8 cellular contexts compared by ENCODE assay signal in the genomic region with DNA sequence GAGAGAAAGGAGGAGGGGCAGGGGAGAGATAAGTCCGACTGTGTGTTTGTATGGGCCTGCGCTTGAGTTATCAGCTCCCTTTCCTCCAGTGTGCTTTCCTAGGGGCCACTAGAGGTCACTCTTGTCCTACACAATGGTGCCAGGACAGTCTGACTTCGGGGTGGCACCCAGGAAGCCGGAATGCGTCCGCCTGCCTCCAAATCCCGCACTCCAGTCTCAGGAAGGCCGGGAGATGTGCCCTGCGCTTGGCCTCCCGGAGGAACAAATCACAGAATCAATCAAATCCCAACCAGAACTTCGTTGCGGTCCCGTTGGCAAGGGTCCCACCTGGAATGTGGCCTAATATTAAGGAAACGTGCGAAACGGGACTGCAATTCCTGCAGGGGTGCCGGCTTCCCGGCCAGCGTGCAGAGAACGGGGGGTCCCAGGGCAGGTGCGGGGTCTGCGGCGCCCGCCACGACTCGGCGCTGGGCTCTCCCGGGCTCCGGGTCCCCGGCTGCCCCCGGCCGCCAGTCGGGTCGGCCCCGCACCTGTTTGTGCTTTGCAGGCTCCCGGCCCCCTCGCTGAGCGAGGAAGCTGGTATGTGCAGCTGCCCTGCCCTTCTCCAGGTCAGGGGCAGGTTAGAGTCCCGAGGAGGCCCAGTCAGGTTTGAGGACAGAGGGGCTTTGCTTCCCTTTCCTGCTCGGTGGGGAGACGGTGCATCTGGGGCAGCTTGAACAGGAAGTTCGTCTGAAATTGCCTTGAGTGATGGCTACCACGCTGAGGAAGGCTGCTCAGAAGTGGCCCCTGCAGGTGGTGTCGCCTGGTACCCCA. TPM values are rescaled to one million over a fixed set of nuclear protein-coding genes. Genes with fewer than 3 reads are reported as not detected.
DNase-seq lines count a peak whose midpoint lies in the region; ATAC-seq, FAIRE-seq and TF ChIP-seq lines count a peak whose summit lies in the region.

No MANE protein-coding gene starts in this region.

- CTCF ChIA-PET in SK-N-SH (lab: Yijun Ruan, JAX) = interaction anchor here (0.6 to 5.2 kb wide), 85 partner anchors 9 to 1603 kb away, joined by 3 to 42 read pairs (median 4); partner anchors contain the start of genes ENTPD7, HPS1 and HPSE2

- H3K4me1 ChIP-seq in HAP-1 = peaks cover 18% of the 10 kb centered on the region
- peaks cover 11% of the 10 kb centered on the region for H3K4me1 ChIP-seq in Loucy (ENCODE audit: insufficient read depth, low read length, poor library complexity, severe bottlenecking)
- no peaks in the 10 kb centered on the region; a peak in 1 of 4 replicates for H3K4me1 ChIP-seq in SK-N-SH (ENCODE audit: control insufficient read depth in 1 of 2, insufficient read depth in 2 of 2, low read depth in 1 of 2, low read length in 1 of 2)
- H3K4me1 ChIP-seq in cardiac muscle cell (ENCODE audit: low read depth) = peaks cover 56% of the 10 kb centered on the region
- no peaks in the 10 kb centered on the region for H3K4me1 ChIP-seq in pancreas
- peaks cover 7% of the 10 kb centered on the region for H3K4me1 ChIP-seq in upper lobe of right lung

- H3K4me3 Mint-ChIP-seq in activated naive CD8-positive, alpha-beta T cell treated with anti-CD3 and anti-CD28 coated beads for 36 hours = peak overlapping the region; percentile 88

- TF ChIP-seq RAD21 in SK-N-SH (IDR thresholded peaks at IDR 0.05; ENCODE audit: low read length) = peak; percentile 95

- no peak for FAIRE-seq in pancreas (lab: Jason Lieb, UNC)

- H3K9ac ChIP-seq in Loucy (ENCODE audit: low read depth, low read length, poor library complexity, severe bottlenecking) = peak overlapping the region; percentile 78
- H3K9ac ChIP-seq in SK-N-SH = no peak overlapping the region

- H3K27me3 Mint-ChIP-seq in activated naive CD8-positive, alpha-beta T cell treated with anti-CD3 and anti-CD28 coated beads for 36 hours = peaks cover 14% of the 10 kb centered on the region

- H3K4me3 ChIP-seq in GM06990 (replicated peaks; ENCODE audit: low read depth, low read length) = peak overlapping the region; percentile 65
- H3K4me3 ChIP-seq in HAP-1 = no peak overlapping the region
- peak overlapping the region; percentile 89 for H3K4me3 ChIP-seq in Loucy (ENCODE audit: low read length, poor library complexity, severe bottlenecking)
- H3K4me3 ChIP-seq in SK-N-SH (ENCODE audit: low read depth in 2 of 2, low read length in 1 of 2) = peak overlapping the region; percentile 56 to 60
- peak overlapping the region; percentile 19 for H3K4me3 ChIP-seq in cardiac muscle cell
- peak overlapping the region; percentile 43 to 71 (median 62) for H3K4me3 ChIP-seq in pancreas
- H3K4me3 ChIP-seq in upper lobe of right lung = peak overlapping the region; percentile 55

- TF ChIP-seq EP300 in SK-N-SH (IDR thresholded peaks at IDR 0.05; ENCODE audit: borderline replicate concordance in 1 of 2, low read depth in 1 of 2, low read length in 1 of 2) = no peak

- H3K27ac ChIP-seq in SK-N-SH (ENCODE audit: low read depth in 2 of 2, low read length in 1 of 2) = no peak overlapping the region
- peak overlapping the region; percentile 69 for H3K27ac ChIP-seq in cardiac muscle cell
- peak overlapping the region in 1 of 4 donors; percentile 21 for H3K27ac ChIP-seq in pancreas
- no peak overlapping the region for H3K27ac ChIP-seq in upper lobe of right lung

- peak overlapping the region; percentile 99 for H2AFZ ChIP-seq in Loucy (ENCODE audit: low read length)
- H2AFZ ChIP-seq in SK-N-SH (ENCODE audit: low read depth) = peak overlapping the region; percentile 76

- DNase-seq in GM06990 (ENCODE audit: extremely low read depth, insufficient read length) (peak; percentile 63), HAP-1 (ENCODE audit: low spot score in 2 of 2) (peak; percentile 81 to 83), SK-N-SH (peak; percentile 88), cardiac muscle cell (ENCODE audit: low read depth in 1 of 2, low spot score in 1 of 2) (peak; percentile 91), pancreas (peak; percentile 71 to 91 (median 78)), upper lobe of right lung (peak; percentile 81)
- peak; percentile 55 for DNase-seq in activated naive CD8-positive, alpha-beta T cell treated with anti-CD3 and anti-CD28 coated beads for 36 hours

- WGBS in SK-N-SH (ENCODE audit: low lambda C conversion rate) = 4% methylated on average over 18 of the region's 44 CpGs
- 1% methylated on average over 44 of the region's 44 CpGs for WGBS in pancreas, 2 donors

- H3K4me2 ChIP-seq in Loucy (ENCODE audit: low read depth, low read length, poor library complexity, severe bottlenecking) = peak overlapping the region; percentile 92
- peak overlapping the region; percentile 79 for H3K4me2 ChIP-seq in SK-N-SH

- H4K20me1 ChIP-seq in Loucy (ENCODE audit: insufficient read depth, low read length, poor library complexity, severe bottlenecking) (no peaks in the 10 kb centered on the region), SK-N-SH (ENCODE audit: insufficient read depth) (no peaks in the 10 kb centered on the region)

- in situ Hi-C loops in HAP-1 (cut with MboI; ENCODE audit: low sequenced_read_pairs) = loop anchor here (5.0 to 25.0 kb wide), 3 partner anchors 195 to 795 kb away; no protein-coding TSS in a partner anchor

- H3F3A ChIP-seq in Loucy (ENCODE audit: low read depth) (no peaks in the 10 kb centered on the region), SK-N-SH (replicated peaks; ENCODE audit: insufficient read depth) (no peaks in the 10 kb centered on the region)

- H3K79me2 ChIP-seq in Loucy (ENCODE audit: insufficient read depth, low read length) (no peaks in the 10 kb centered on the region), SK-N-SH (ENCODE audit: insufficient read depth) (no peaks in the 10 kb centered on the region)

- POLR2A ChIA-PET in SK-N-SH (lab: Yijun Ruan, JAX) = interaction anchor here (0.6 to 1.0 kb wide), 2 partner anchors 105 to 127 kb away, joined by 3 read pairs; no protein-coding TSS in a partner anchor

- TF ChIP-seq CTCF in GM06990 (IDR thresholded peaks at IDR 0.05; ENCODE audit: insufficient read depth, low read length, poor library complexity, severe bottlenecking) = peak; percentile 79
- peak; percentile 82 for TF ChIP-seq CTCF in Loucy (conservative IDR thresholded peaks at IDR 0.05; ENCODE audit: low read length)
- TF ChIP-seq CTCF in SK-N-SH (IDR thresholded peaks at IDR 0.05) = peak; percentile 80
- peak; percentile 75 for TF ChIP-seq CTCF in cardiac muscle cell (IDR thresholded peaks at IDR 0.05; ENCODE audit: low read depth, low read length)
- peak; percentile 63 to 71 (median 70) for TF ChIP-seq CTCF in pancreas (IDR thresholded peaks at IDR 0.05)
- peak; percentile 84 for TF ChIP-seq CTCF in upper lobe of right lung (IDR thresholded peaks at IDR 0.05)

- no peaks in the 10 kb centered on the region for H3K9me3 Mint-ChIP-seq in activated naive CD8-positive, alpha-beta T cell treated with anti-CD3 and anti-CD28 coated beads for 36 hours

- H3K36me3 Mint-ChIP-seq in activated naive CD8-positive, alpha-beta T cell treated with anti-CD3 and anti-CD28 coated beads for 36 hours = no peaks in the 10 kb centered on the region

- ATAC-seq in pancreas (peak; percentile 99 to 100 (median 100)), upper lobe of right lung (peak; percentile 99)

- H3K27me3 ChIP-seq in GM06990 (replicated peaks; ENCODE audit: control insufficient read depth, insufficient read depth, low read length) (no peaks in the 10 kb centered on the region), HAP-1 (ENCODE audit: low read depth) (no peaks in the 10 kb centered on the region; the same call in 1 of the 2 replicates), Loucy (ENCODE audit: insufficient read depth, low read length, poor library complexity, severe bottlenecking) (no peaks in the 10 kb centered on the region), SK-N-SH (ENCODE audit: insufficient read depth) (peaks cover 18% of the 10 kb centered on the region; the same call in 1 of the 2 replicates), cardiac muscle cell (no peaks in the 10 kb centered on the region), pancreas (no peaks in the 10 kb centered on the region), upper lobe of right lung (no peaks in the 10 kb centered on the region)

- H3K27ac Mint-ChIP-seq in activated naive CD8-positive, alpha-beta T cell treated with anti-CD3 and anti-CD28 coated beads for 36 hours = peak overlapping the region; percentile 79

- H3K4me1 Mint-ChIP-seq in activated naive CD8-positive, alpha-beta T cell treated with anti-CD3 and anti-CD28 coated beads for 36 hours = peaks cover 6% of the 10 kb centered on the region

- intact Hi-C loops in pancreas (cut with DNase I) = loop anchor here in 1 of 3 donors (10.0 kb wide), 1 partner anchor 777 kb away; no protein-coding TSS in a partner anchor
- intact Hi-C loops in upper lobe of right lung (cut with DNase I) = loop anchor here (10.0 kb wide), 1 partner anchor 777 kb away; no protein-coding TSS in a partner anchor

- H3K9me3 ChIP-seq in HAP-1 = no peaks in the 10 kb centered on the region
- no peaks in the 10 kb centered on the region for H3K9me3 ChIP-seq in Loucy (ENCODE audit: insufficient read depth, low read depth, low read length)
- no peaks in the 10 kb centered on the region for H3K9me3 ChIP-seq in SK-N-SH
- no peaks in the 10 kb centered on the region for H3K9me3 ChIP-seq in cardiac muscle cell (ENCODE audit: low read depth)
- H3K9me3 ChIP-seq in pancreas = no peaks in the 10 kb centered on the region
- no peaks in the 10 kb centered on the region for H3K9me3 ChIP-seq in upper lobe of right lung

- H3K9me2 ChIP-seq in Loucy (replicated peaks; ENCODE audit: low read depth, low read length) = no peaks in the 10 kb centered on the region
- no peaks in the 10 kb centered on the region for H3K9me2 ChIP-seq in SK-N-SH

- H3K36me3 ChIP-seq in GM06990 (ENCODE audit: control insufficient read depth, insufficient read depth, low read length) (no peaks in the 10 kb centered on the region), HAP-1 (replicated peaks) (no peaks in the 10 kb centered on the region), Loucy (ENCODE audit: insufficient read depth, low read length) (no peaks in the 10 kb centered on the region), SK-N-SH (replicated peaks in 1 of 2; ENCODE audit: control insufficient read depth in 1 of 2, insufficient read depth in 2 of 2, low read length in 1 of 2) (no peaks in the 10 kb centered on the region), cardiac muscle cell (no peaks in the 10 kb centered on the region), pancreas (no peaks in the 10 kb centered on the region), upper lobe of right lung (no peaks in the 10 kb centered on the region)

RNA-seq across cellular contexts. Expression of gene HPS1, which starts 21.0 kb away (rescaled TPM):
- 39.2 and 41.4 TPM in 2 replicates for polyA plus RNA-seq in SK-N-SH (2012; rRNA removed)
- polyA plus RNA-seq in SK-N-SH (2012; cell fraction: cytosol; rRNA removed) = 26.6 and 32.3 TPM in 2 replicates
- polyA plus RNA-seq in SK-N-SH (2012; cell fraction: nucleus; rRNA removed) = 97.5 and 118 TPM in 2 replicates
- 10 to 100 TPM; 44.7 to 46.6 TPM for total RNA-seq in activated naive CD8-positive, alpha-beta T cell treated with anti-CD3 and anti-CD28 coated beads for 36 hours
- 32.1 and 58.6 TPM in 2 replicates for total RNA-seq in cardiac muscle cell
- polyA plus RNA-seq in cardiac muscle cell = 60.9 and 101 TPM in 2 replicates
- total RNA-seq in pancreas = 10 to 100 TPM; 24.6 to 38.7 (median 28.5) TPM
- polyA plus RNA-seq in pancreas = 10 to 100 TPM; 33.5 to 38.3 TPM
- total RNA-seq in upper lobe of right lung = 77.7 TPM

RNA-seq across cellular contexts. Expression of gene PYROXD2, which starts 52.7 kb away (rescaled TPM):
- polyA plus RNA-seq in SK-N-SH (2012; rRNA removed) = 26.5 and 26.7 TPM in 2 replicates
- polyA plus RNA-seq in SK-N-SH (2012; cell fraction: cytosol; rRNA removed) = 14.6 and 21.0 TPM in 2 replicates
- 115 and 123 TPM in 2 replicates for polyA plus RNA-seq in SK-N-SH (2012; cell fraction: nucleus; rRNA removed)
- 1 to 10 TPM; 2.8 to 3.9 TPM for total RNA-seq in activated naive CD8-positive, alpha-beta T cell treated with anti-CD3 and anti-CD28 coated beads for 36 hours
- 22.9 and 45.1 TPM in 2 replicates for total RNA-seq in cardiac muscle cell
- polyA plus RNA-seq in cardiac muscle cell = 27.5 and 40.6 TPM in 2 replicates
- total RNA-seq in pancreas = 1 to 10 TPM; 1.8 to 7.8 (median 3.5) TPM
- polyA plus RNA-seq in pancreas = 10 to 100 TPM in 1 of 2 donors, 1 to 10 TPM in 1; 8.4 to 15.9 TPM
- total RNA-seq in upper lobe of right lung = 13.0 TPM
